Comparison of ENCODE assay signal across 19 cellular contexts in the genomic region with DNA sequence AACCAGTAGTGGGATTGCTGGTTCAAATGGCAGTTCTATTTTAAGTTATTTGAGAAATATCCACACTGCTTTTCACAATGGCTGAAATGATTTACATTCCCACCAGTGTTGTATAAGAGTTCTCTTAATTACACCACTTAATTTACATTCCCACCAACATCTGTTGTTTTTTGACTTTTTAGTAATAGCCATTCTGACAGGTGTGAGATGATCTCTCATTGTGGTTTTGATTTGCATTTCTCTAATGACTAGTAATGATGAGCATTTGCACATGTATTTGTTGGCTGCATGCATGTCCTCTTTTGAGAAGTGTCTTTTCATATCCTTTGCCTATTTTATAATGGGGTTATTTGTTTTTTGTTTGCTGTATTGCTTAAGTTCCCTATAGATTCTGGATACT.
DNase-seq lines count a peak whose midpoint lies in the region; ATAC-seq lines count a peak whose summit lies in the region.
"Had no signal": no experiment of that assay in that cellular context is flagged by ENCODE, and none has a peak within 500 bp of the region (broad histone marks: within the 10 kb centered on the region; RNA-seq: fewer than 3 reads in every experiment).

No MANE protein-coding gene starts in this region.

- DNase-seq in NCI-H526 treated with DMSO at 0.1 percent for 48 hours (lab: John Stamatoyannopoulos, UW) (peak; percentile 84), NCI-H2029 treated with DMSO at 0.1 percent for 48 hours (lab: John Stamatoyannopoulos, UW) (no peak), NCI-H146 (lab: John Stamatoyannopoulos, UW) (no peak), T1000 (lab: John Stamatoyannopoulos, UW) (no peak)
- DNase-seq: C1 segment of cervical spinal cord, DMS 273 treated with DMSO at 0.1 percent for 48 hours, IMR-90, Kasumi-1, NCI-H1417 treated with DMSO at 0.1 percent for 48 hours, NCI-H2081, NCI-H82, SHP77 treated with DMSO at 0.1 percent for 48 hours, T-helper 17 cell had no signal

- ATAC-seq in GM18498 (IDR thresholded peaks at IDR 0.05; ENCODE audit: unreplicated experiment) (peak; percentile 65), GM19463 (IDR thresholded peaks at IDR 0.05; ENCODE audit: unreplicated experiment) (peak; percentile 74), HG02981 (IDR thresholded peaks at IDR 0.05; ENCODE audit: unreplicated experiment) (peak; percentile 51), HG02588 (IDR thresholded peaks at IDR 0.05; ENCODE audit: unreplicated experiment) (no peak)
- ATAC-seq: HCT116, Panc1, T-helper 17 cell had no signal
